ENCODE assay signal across 25 cellular contexts in genomic region chr2:95382128-95382645, GRCh38.
"Had no signal": no experiment of that assay in that cellular context is flagged by ENCODE, and none has a peak within 500 bp of the region (broad histone marks: within the 10 kb centered on the region; RNA-seq: fewer than 3 reads in every experiment).

No MANE protein-coding gene starts in this region.

- H3K27ac ChIP-seq: ascending aorta, body of pancreas had no signal

- H3K4me1 ChIP-seq: ascending aorta, body of pancreas had no signal

- H3K36me3 Mint-ChIP-seq: activated CD4-positive, alpha-beta memory T cell treated with anti-CD3 and anti-CD28 coated beads for 36 hours; activated naive CD4-positive, alpha-beta T cell treated with anti-CD3 and anti-CD28 coated beads, Interleukin-2, amount 50 U/mL, for 72 hours; WTC11 had no signal

- H3K27me3 ChIP-seq: ascending aorta, body of pancreas had no signal

- H3K9me3 Mint-ChIP-seq: activated CD4-positive, alpha-beta memory T cell treated with anti-CD3 and anti-CD28 coated beads for 36 hours; activated CD4-positive, alpha-beta T cell treated with anti-CD3 and anti-CD28 coated beads, Interleukin-2, amount 10 ng/mL, durations not matched to agents 24 days and 14 days; activated naive CD4-positive, alpha-beta T cell treated with anti-CD3 and anti-CD28 coated beads, Interleukin-2, amount 50 U/mL, for 72 hours; activated naive CD8-positive, alpha-beta T cell treated with anti-CD3 and anti-CD28 coated beads, Interleukin-2, amount 50 U/mL, for 24 hours; central memory CD8-positive, alpha-beta T cell; T-helper 1 cell treated with Interleukin-12 subunit alpha and Interleukin-12 subunit beta and Interleukin-4 antibody, amounts not matched to agents 30 μg/mL and 1 μg/mL, for 36 hours; WTC11 had no signal

- H3K4me3 Mint-ChIP-seq: activated CD4-positive, alpha-beta memory T cell treated with anti-CD3 and anti-CD28 coated beads for 36 hours; activated CD4-positive, alpha-beta T cell treated with anti-CD3 and anti-CD28 coated beads, Interleukin-2, amount 10 ng/mL, durations not matched to agents 24 days and 14 days; activated naive CD8-positive, alpha-beta T cell treated with anti-CD3 and anti-CD28 coated beads, Interleukin-2, amount 50 U/mL, for 24 hours; central memory CD8-positive, alpha-beta T cell; T-helper 1 cell treated with Interleukin-12 subunit alpha and Interleukin-12 subunit beta and Interleukin-4 antibody, amounts not matched to agents 30 μg/mL and 1 μg/mL, for 36 hours; WTC11 had no signal

- H3K27ac Mint-ChIP-seq: activated CD4-positive, alpha-beta memory T cell treated with anti-CD3 and anti-CD28 coated beads for 36 hours; activated CD4-positive, alpha-beta T cell treated with anti-CD3 and anti-CD28 coated beads, Interleukin-2, amount 10 ng/mL, durations not matched to agents 24 days and 14 days; activated naive CD4-positive, alpha-beta T cell treated with anti-CD3 and anti-CD28 coated beads, Interleukin-2, amount 50 U/mL, for 72 hours; activated naive CD8-positive, alpha-beta T cell treated with anti-CD3 and anti-CD28 coated beads, Interleukin-2, amount 50 U/mL, for 24 hours; T-helper 1 cell treated with Interleukin-12 subunit alpha and Interleukin-12 subunit beta and Interleukin-4 antibody, amounts not matched to agents 30 μg/mL and 1 μg/mL, for 36 hours; WTC11 had no signal

- H3K9me3 ChIP-seq: ascending aorta, body of pancreas had no signal

- DNase-seq: activated CD4-positive, alpha-beta memory T cell treated with anti-CD3 and anti-CD28 coated beads for 36 hours; activated CD4-positive, alpha-beta T cell treated with anti-CD3 and anti-CD28 coated beads for 1 hour; activated CD4-positive, alpha-beta T cell treated with anti-CD3 and anti-CD28 coated beads, Interleukin-2, amount 10 ng/mL, durations not matched to agents 24 days and 14 days; activated naive CD8-positive, alpha-beta T cell treated with anti-CD3 and anti-CD28 coated beads, Interleukin-2, amount 50 U/mL, for 24 hours; amniotic stem cell; body of pancreas; IMR-90; KG1; NCI-H1048; NCI-H146; NCI-H187 treated with DMSO at 0.1 percent for 48 hours; NCI-H2171 treated with DMSO at 0.1 percent for 48 hours; NCI-H226; NCI-H510A; NCI-H69; NK-92 treated with Interleukin-12 subunit alpha and Interleukin-12 subunit beta, amount 100 ng/mL, for 24 hours; OCI-M1; RPMI8226; SHP77 treated with DMSO at 0.1 percent for 48 hours had no signal

- H3K27me3 Mint-ChIP-seq: activated CD4-positive, alpha-beta T cell treated with anti-CD3 and anti-CD28 coated beads, Interleukin-2, amount 10 ng/mL, durations not matched to agents 24 days and 14 days had no signal

- ATAC-seq: activated naive CD4-positive, alpha-beta T cell treated with anti-CD3 and anti-CD28 coated beads, Interleukin-2, amount 50 U/mL, for 72 hours; body of pancreas; Panc1; WTC11 had no signal

- H3K4me1 Mint-ChIP-seq: activated CD4-positive, alpha-beta T cell treated with anti-CD3 and anti-CD28 coated beads, Interleukin-2, amount 10 ng/mL, durations not matched to agents 24 days and 14 days; activated naive CD8-positive, alpha-beta T cell treated with anti-CD3 and anti-CD28 coated beads, Interleukin-2, amount 50 U/mL, for 24 hours; central memory CD8-positive, alpha-beta T cell had no signal

- H3K4me3 ChIP-seq: ascending aorta, body of pancreas had no signal
